In the genomic region with DNA sequence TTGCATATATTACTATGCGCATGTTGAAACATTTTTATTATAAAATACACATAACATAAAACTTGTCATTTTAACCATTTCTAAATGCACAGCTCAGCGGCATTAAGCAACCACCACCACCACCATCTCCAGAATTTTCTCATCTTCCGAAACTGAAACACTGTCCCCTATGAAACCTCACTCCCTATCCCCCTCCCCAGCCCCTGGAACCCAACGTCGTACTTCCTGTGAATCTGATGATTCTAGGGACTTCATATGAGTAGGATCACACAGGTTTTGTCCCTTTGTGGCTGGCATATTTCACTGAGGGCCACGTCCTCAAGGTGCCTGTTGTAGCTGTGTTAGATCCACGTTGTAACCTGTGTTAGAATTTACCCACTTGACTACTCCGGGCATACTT, we compare ENCODE assay signal across 9 cellular contexts. TPM values are rescaled to one million over a fixed set of nuclear protein-coding genes. Genes with fewer than 3 reads are reported as not detected.
A peak's percentile ranks its signal among the peaks of the same experiment; 100 is the strongest.
DNase-seq lines count a peak whose midpoint lies in the region; ATAC-seq, FAIRE-seq and TF ChIP-seq lines count a peak whose summit lies in the region.
"Had no signal": no experiment of that assay in that cellular context is flagged by ENCODE, and none has a peak within 500 bp of the region (broad histone marks: within the 10 kb centered on the region; RNA-seq: fewer than 3 reads in every experiment).

No MANE protein-coding gene starts in this region.

- H3K14ac ChIP-seq in H1 (ENCODE audit: insufficient read length), result peak overlapping the region; percentile 97

- peaks cover 13% of the 10 kb centered on the region for H3K79me2 ChIP-seq in OCI-LY1 (ENCODE audit: insufficient read depth, low read length)
- peaks cover 7 to 24% of the 10 kb centered on the region in 2 experiments for H3K79me2 ChIP-seq in H1 (ENCODE audit: control insufficient read depth in 1 of 2, insufficient read depth in 2 of 2, low read length in 2 of 2)

- H4K20me1 ChIP-seq in OCI-LY1 (ENCODE audit: insufficient read depth, low read length) (no peaks in the 10 kb centered on the region), H1 (replicated peaks in 1 of 2; ENCODE audit: control insufficient read depth in 1 of 2, insufficient read depth in 2 of 2, low read length in 2 of 2) (peaks cover 6 to 14% of the 10 kb centered on the region in 2 experiments)

- FAIRE-seq in H1 (lab: Jason Lieb, UNC) (no peak), pancreas (lab: Jason Lieb, UNC) (no peak)

- CTCF ChIA-PET in H1 (lab: Charles Lee; ENCODE audit: partially characterized antibody), result interaction anchor here (7.7 kb wide), 1 partner anchor 15 kb away, joined by 66 read pairs; no protein-coding TSS in a partner anchor

- H3K9me3 ChIP-seq in ES-I3 (ENCODE audit: control insufficient read depth, insufficient read depth, low read length), result no peaks in the 10 kb centered on the region
- H3K9me3 ChIP-seq in OCI-LY1 (ENCODE audit: low read length), result no peaks in the 10 kb centered on the region
- no peaks in the 10 kb centered on the region for H3K9me3 ChIP-seq in H1 (ENCODE audit: insufficient read depth in 2 of 2, low read depth in 1 of 2, low read length in 1 of 2)
- H3K9me3 ChIP-seq in pancreas, result no peaks in the 10 kb centered on the region

- H3K27me3 ChIP-seq in OCI-LY1 (ENCODE audit: insufficient read depth, low read length), result no peaks in the 10 kb centered on the region
- no peaks in the 10 kb centered on the region for H3K27me3 ChIP-seq in H1 (replicated peaks in 1 of 4; ENCODE audit: control insufficient read depth in 3 of 4, extremely low read depth in 1 of 4, insufficient read depth in 3 of 4, low read length in 3 of 4)
- H3K27me3 ChIP-seq in pancreas, result no peaks in the 10 kb centered on the region

- H4K8ac ChIP-seq in H1 (ENCODE audit: extremely low read depth, insufficient read depth, low read length), result no peak overlapping the region

- no peak overlapping the region for H3K27ac ChIP-seq in OCI-LY1 (ENCODE audit: low read depth, low read length, poor library complexity, severe bottlenecking)
- H3K27ac ChIP-seq in H1 (ENCODE audit: low read depth, low read length), result no peak overlapping the region
- H3K27ac ChIP-seq in pancreas, result no peak overlapping the region

- H2BK15ac ChIP-seq in H1 (ENCODE audit: low read length), result no peak overlapping the region

- peak in 1 of 2 experiments; percentile 51 for DNase-seq in H1 (ENCODE audit: low read depth in 1 of 2, low spot score in 2 of 2)
- DNase-seq in pancreas, result no peak
- DNase-seq in dermis blood vessel endothelial cell, result no peak
- no peak for DNase-seq in NCI-H1105 treated with DMSO at 0.1 percent for 48 hours (lab: John Stamatoyannopoulos, UW)
- no peak for DNase-seq in activated effector memory CD4-positive, alpha-beta T cell treated with Interleukin-2 at 50 U/mL for 16 hours

- H3K36me3 ChIP-seq in ES-I3 (ENCODE audit: insufficient read depth, low read length) (no peaks in the 10 kb centered on the region), OCI-LY1 (ENCODE audit: insufficient read depth, low read length) (peaks cover 3% of the 10 kb centered on the region; the same call in 1 of the 2 replicates), H1 (ENCODE audit: control insufficient read depth in 2 of 4, insufficient read depth in 4 of 4, low read length in 3 of 4) (peaks cover 0 to 3% (median 0%) of the 10 kb centered on the region in 4 experiments; a peak in 2 of 8 replicates), pancreas (no peaks in the 10 kb centered on the region)

- intact Hi-C loops in pancreas (cut with DNase I), result no loop called here

- H3K9me2 ChIP-seq in OCI-LY1 (ENCODE audit: low read depth, low read length), result no peaks in the 10 kb centered on the region

- H2BK120ac ChIP-seq in H1 (replicated peaks; ENCODE audit: low read depth, low read length), result no peak overlapping the region

- H3K56ac ChIP-seq in H1 (replicated peaks; ENCODE audit: insufficient read length, low read depth, low read length), result no peak overlapping the region

- peaks cover 17% of the 10 kb centered on the region; the same call in 1 of the 2 replicates for H3K23me2 ChIP-seq in H1 (ENCODE audit: low read depth, low read length)

- 0 out of 2 replicates have a peak overlapping the region, but pooled peaks have one; percentile 1 for H2BK5ac ChIP-seq in H1 (ENCODE audit: low read depth, low read length)

- H3K9ac ChIP-seq in ES-I3 (ENCODE audit: low read depth, low read length) (peak overlapping the region; percentile 76), OCI-LY1 (ENCODE audit: low read length) (peak overlapping the region; percentile 69), H1 (replicated peaks in 1 of 4; ENCODE audit: extremely low read depth in 1 of 4, low read depth in 3 of 4, low read length in 3 of 4) (peak overlapping the region in 1 of 4 experiments; percentile 22; a peak in 1 of 7 replicates)

- no peak overlapping the region for H2BK12ac ChIP-seq in H1 (ENCODE audit: low read depth, low read length)

- peak overlapping the region; percentile 90 for H3K4me3 ChIP-seq in OCI-LY1 (ENCODE audit: low read depth, low read length, poor library complexity, severe bottlenecking)
- H3K4me3 ChIP-seq in H1 (ENCODE audit: extremely low read depth in 1 of 4, insufficient read depth in 2 of 4, low read depth in 3 of 4, low read length in 4 of 4), result peak overlapping the region; percentile 76 to 92 (median 84)
- peak overlapping the region in 3 of 4 donors; percentile 57 to 60 (median 59) for H3K4me3 ChIP-seq in pancreas

- peak overlapping the region; percentile 2 for H4K5ac ChIP-seq in H1 (ENCODE audit: insufficient read length, low read depth, low read length)

- H3K23ac ChIP-seq in H1 (ENCODE audit: insufficient read length), result no peak overlapping the region

- H3K4me2 ChIP-seq in OCI-LY1 (ENCODE audit: low read length) (peak overlapping the region; percentile 78), H1 (ENCODE audit: insufficient read depth in 1 of 2, low read depth in 2 of 2, low read length in 2 of 2) (peak overlapping the region; percentile 71 to 94)

- H3F3A ChIP-seq in OCI-LY1 (ENCODE audit: insufficient read depth, low read length), result no peaks in the 10 kb centered on the region

- TF ChIP-seq CTCF in OCI-LY1 (IDR thresholded peaks at IDR 0.05; ENCODE audit: low read length), result no peak
- TF ChIP-seq CTCF in H1 (IDR thresholded peaks at IDR 0.05; ENCODE audit: control extremely low read depth in 1 of 3, insufficient read depth in 1 of 3, low read depth in 1 of 3, low read length in 3 of 3), result no peak
- no peak for TF ChIP-seq CTCF in pancreas (IDR thresholded peaks at IDR 0.05)

- H3K4me1 ChIP-seq in ES-I3 (ENCODE audit: insufficient read depth, low read length) (no peaks in the 10 kb centered on the region), OCI-LY1 (ENCODE audit: insufficient read depth, low read length, severe bottlenecking) (peaks cover 28% of the 10 kb centered on the region), H1 (replicated peaks in 1 of 4; ENCODE audit: control insufficient read depth in 3 of 4, insufficient read depth in 4 of 4, low read length in 3 of 4) (peaks cover 0 to 9% (median 3%) of the 10 kb centered on the region in 4 experiments; a peak in 3 of 7 replicates), pancreas (peaks cover 0 to 8% (median 7%) of the 10 kb centered on the region in 3 donors)

- H2AK5ac ChIP-seq in H1 (ENCODE audit: low read depth, low read length), result no peak overlapping the region

- POLR2A ChIA-PET in H1 (lab: Charles Lee; ENCODE audit: partially characterized antibody), result interaction anchor here (1.0 kb wide), 1 partner anchor 15 kb away, joined by 3 read pairs; no protein-coding TSS in a partner anchor

- H2BK20ac ChIP-seq in H1 (ENCODE audit: low read length), result no peak overlapping the region

- 44% methylated on average over 8 of the region's 8 CpGs; no CpG with 5 or more reads in 1 of the 2 experiments for WGBS in H1 (ENCODE audit: extremely low coverage in 1 of 2, insufficient coverage in 1 of 2, insufficient read length in 1 of 2, insufficient replicate concordance in 2 of 2, low coverage in 1 of 2, low lambda C conversion rate in 2 of 2, missing lambda C conversion rate in 1 of 2), 2 experiments
- 51 to 55% methylated on average over 8 of the region's 8 CpGs for WGBS in pancreas, 2 donors

- H3K18ac ChIP-seq in H1 (ENCODE audit: extremely low read depth, low read length), result no peak overlapping the region

- no peak for TF ChIP-seq POLR2A in H1 (IDR thresholded peaks at IDR 0.05; ENCODE audit: control extremely low read depth in 1 of 2, low read depth in 2 of 2, low read length in 2 of 2)

- H2AFZ ChIP-seq in OCI-LY1 (ENCODE audit: low read length) (peak overlapping the region; percentile 66; the same call in 1 of the 2 replicates), H1 (ENCODE audit: low read length) (peak overlapping the region; percentile 98; the same call in 1 of the 2 replicates)

- TF ChIP-seq EP300 in H1 (IDR thresholded peaks at IDR 0.05; ENCODE audit: borderline replicate concordance in 1 of 2, low read depth in 2 of 2, low read length in 2 of 2), result no peak

- no peak for TF ChIP-seq RAD21 in H1 (IDR thresholded peaks at IDR 0.05 in 1 of 2, conservative IDR thresholded peaks at IDR 0.05 in 1 of 2; ENCODE audit: low read depth in 2 of 2, low read length in 2 of 2)

- H4K91ac ChIP-seq in H1 (replicated peaks; ENCODE audit: insufficient read length, low read length), result peak overlapping the region; percentile 42

- H3K79me1 ChIP-seq in H1 (ENCODE audit: low read depth, low read length), result peaks cover 5% of the 10 kb centered on the region; the same call in 1 of the 2 replicates

- H3K4ac ChIP-seq in H1 (replicated peaks; ENCODE audit: insufficient read length, low read depth, low read length), result peak overlapping the region; percentile 27

- ATAC-seq in pancreas (no peak), GM18870 (IDR thresholded peaks at IDR 0.05; ENCODE audit: unreplicated experiment) (no peak)

RNA-seq across cellular contexts. Expression of a gene that starts 0.7 kb away (rescaled TPM):
- 161 and 162 TPM in 2 replicates for total RNA-seq in H1 (2021; fragmentation: NEBNext Ultra II Directional; extraction: Animal tissue kit (Norgen Biotek cat#: 25700))
- polyA plus RNA-seq in H1 (2011; rRNA removed) (111 and 194 TPM in 2 replicates), pancreas (100 to 1,000 TPM; 107 to 183 TPM)
- polyA plus RNA-seq in H1 (2011; cell fraction: cytosol; rRNA removed), result 126 TPM
- polyA plus RNA-seq in H1 (2011; cell fraction: nucleus; rRNA removed), result 193 TPM
- 112 to 185 TPM (median 178 TPM) in 4 replicates for polyA plus RNA-seq in H1 (2012, experiment 1 of 2)
- 196 TPM for polyA plus RNA-seq in H1 (2012, experiment 2 of 2)
- 112 TPM for polyA plus RNA-seq in H1 (2013, experiment 1 of 2)
- 109 TPM for polyA plus RNA-seq in H1 (2013, experiment 2 of 2)
- 37.2 and 48.1 TPM in 2 replicates for polyA minus RNA-seq in H1 (2011; rRNA and poly(A)+ RNA removed)
- 84.9 TPM for polyA minus RNA-seq in H1 (2011; cell fraction: cytosol; rRNA and poly(A)+ RNA removed)
- polyA minus RNA-seq in H1 (2011; cell fraction: nucleus; rRNA and poly(A)+ RNA removed), result 58.1 TPM
- total RNA-seq in pancreas (10 to 100 TPM; 52.4 to 78.1 (median 70.0) TPM), dermis blood vessel endothelial cell (152 and 183 TPM in 2 replicates)

RNA-seq across cellular contexts. Expression of a gene that starts 28.8 kb away (rescaled TPM):
- not detected in 2 replicates for total RNA-seq in H1 (2021; fragmentation: NEBNext Ultra II Directional; extraction: Animal tissue kit (Norgen Biotek cat#: 25700))
- polyA plus RNA-seq in H1 (2011; rRNA removed) (0.12 and 0.17 TPM in 2 replicates), pancreas (under 1 TPM in 1 of 2 donors, not detected in 1; 0.27 TPM)
- polyA plus RNA-seq in H1 (2011; cell fraction: cytosol; rRNA removed), result 0.12 TPM
- 0.17 TPM for polyA plus RNA-seq in H1 (2011; cell fraction: nucleus; rRNA removed)
- 0.08 to 0.22 TPM (median 0.13 TPM) in 3 of 4 replicates, not detected in the other for polyA plus RNA-seq in H1 (2012, experiment 1 of 2)
- 0.05 TPM for polyA plus RNA-seq in H1 (2012, experiment 2 of 2)
- polyA plus RNA-seq in H1 (2013, experiment 1 of 2), result 0.28 TPM
- 0.29 TPM for polyA plus RNA-seq in H1 (2013, experiment 2 of 2)
- polyA minus RNA-seq in H1 (2011; rRNA and poly(A)+ RNA removed), result 1.3 TPM in 1 of 2 replicates, not detected in the other
- polyA minus RNA-seq in H1 (2011; cell fraction: cytosol; rRNA and poly(A)+ RNA removed), result not detected
- polyA minus RNA-seq in H1 (2011; cell fraction: nucleus; rRNA and poly(A)+ RNA removed), result not detected
- total RNA-seq in pancreas (under 1 TPM in 1 of 6 donors, not detected in 5; 0.67 TPM), dermis blood vessel endothelial cell (not detected in 2 replicates)
- total RNA-seq: dermis microvascular lymphatic vessel endothelial cell had no signal

RNA-seq across cellular contexts. Expression of a gene that starts 57.7 kb away (rescaled TPM):
- 23.9 and 25.2 TPM in 2 replicates for total RNA-seq in H1 (2021; fragmentation: NEBNext Ultra II Directional; extraction: Animal tissue kit (Norgen Biotek cat#: 25700))
- polyA plus RNA-seq in H1 (2011; rRNA removed) (27.0 and 39.3 TPM in 2 replicates), pancreas (10 to 100 TPM; 30.8 to 47.4 TPM)
- polyA plus RNA-seq in H1 (2011; cell fraction: cytosol; rRNA removed), result 28.6 TPM
- 58.9 TPM for polyA plus RNA-seq in H1 (2011; cell fraction: nucleus; rRNA removed)
- 16.1 to 28.7 TPM (median 23.5 TPM) in 4 replicates for polyA plus RNA-seq in H1 (2012, experiment 1 of 2)
- polyA plus RNA-seq in H1 (2012, experiment 2 of 2), result 16.6 TPM
- 15.7 TPM for polyA plus RNA-seq in H1 (2013, experiment 1 of 2)
- 14.1 TPM for polyA plus RNA-seq in H1 (2013, experiment 2 of 2)
- polyA minus RNA-seq in H1 (2011; rRNA and poly(A)+ RNA removed), result 8.0 and 9.8 TPM in 2 replicates
- polyA minus RNA-seq in H1 (2011; cell fraction: cytosol; rRNA and poly(A)+ RNA removed), result 19.1 TPM
- 16.1 TPM for polyA minus RNA-seq in H1 (2011; cell fraction: nucleus; rRNA and poly(A)+ RNA removed)
- total RNA-seq in pancreas (10 to 100 TPM; 10.9 to 16.6 (median 12.4) TPM), dermis blood vessel endothelial cell (14.0 and 23.1 TPM in 2 replicates)

RNA-seq across cellular contexts. Expression of a gene that starts 57.9 kb away (rescaled TPM):
- total RNA-seq in H1 (2021; fragmentation: NEBNext Ultra II Directional; extraction: Animal tissue kit (Norgen Biotek cat#: 25700)), result 14.1 and 14.5 TPM in 2 replicates
- 7.6 and 15.1 TPM in 2 replicates for polyA plus RNA-seq in H1 (2011; rRNA removed)
- polyA plus RNA-seq in H1 (2011; cell fraction: cytosol; rRNA removed), result 15.5 TPM
- 24.5 TPM for polyA plus RNA-seq in H1 (2011; cell fraction: nucleus; rRNA removed)
- polyA plus RNA-seq in H1 (2012, experiment 1 of 2), result 6.9 to 14.6 TPM (median 12.4 TPM) in 4 replicates
- 4.9 TPM for polyA plus RNA-seq in H1 (2012, experiment 2 of 2)
- polyA plus RNA-seq in H1 (2013, experiment 1 of 2), result 8.4 TPM
- 8.1 TPM for polyA plus RNA-seq in H1 (2013, experiment 2 of 2)
- 2.8 and 4.1 TPM in 2 replicates for polyA minus RNA-seq in H1 (2011; rRNA and poly(A)+ RNA removed)
- polyA minus RNA-seq in H1 (2011; cell fraction: cytosol; rRNA and poly(A)+ RNA removed), result 7.5 TPM
- polyA minus RNA-seq in H1 (2011; cell fraction: nucleus; rRNA and poly(A)+ RNA removed), result 4.5 TPM
- 1 to 10 TPM in 5 of 6 donors, under 1 TPM in 1; 0.70 to 2.6 (median 1.5) TPM for total RNA-seq in pancreas
- 10 to 100 TPM in 1 of 2 donors, 1 to 10 TPM in 1; 7.8 to 14.2 TPM for polyA plus RNA-seq in pancreas
- 0.42 and 0.68 TPM in 2 replicates for total RNA-seq in dermis blood vessel endothelial cell

RNA-seq across cellular contexts. Expression of a gene that starts 57.9 kb away (rescaled TPM):
- total RNA-seq in H1 (2021; fragmentation: NEBNext Ultra II Directional; extraction: Animal tissue kit (Norgen Biotek cat#: 25700)), result 16.6 and 17.8 TPM in 2 replicates
- 5.6 and 9.1 TPM in 2 replicates for polyA plus RNA-seq in H1 (2011; rRNA removed)
- 5.6 TPM for polyA plus RNA-seq in H1 (2011; cell fraction: cytosol; rRNA removed)
- polyA plus RNA-seq in H1 (2011; cell fraction: nucleus; rRNA removed), result 19.7 TPM
- polyA plus RNA-seq in H1 (2012, experiment 1 of 2), result 5.4 to 9.5 TPM (median 8.5 TPM) in 4 replicates
- 4.5 TPM for polyA plus RNA-seq in H1 (2012, experiment 2 of 2)
- polyA plus RNA-seq in H1 (2013, experiment 1 of 2), result 17.9 TPM
- 15.8 TPM for polyA plus RNA-seq in H1 (2013, experiment 2 of 2)
- 3.1 and 3.5 TPM in 2 replicates for polyA minus RNA-seq in H1 (2011; rRNA and poly(A)+ RNA removed)
- polyA minus RNA-seq in H1 (2011; cell fraction: cytosol; rRNA and poly(A)+ RNA removed), result 9.5 TPM
- polyA minus RNA-seq in H1 (2011; cell fraction: nucleus; rRNA and poly(A)+ RNA removed), result 14.4 TPM
- 10 to 100 TPM; 10.9 to 25.0 (median 15.6) TPM for total RNA-seq in pancreas
- polyA plus RNA-seq in pancreas, result 1 to 10 TPM; 6.1 to 9.3 TPM
- total RNA-seq in dermis blood vessel endothelial cell, result 17.4 and 30.3 TPM in 2 replicates
